In genomic region chr12:98503343-98503592, GRCh38 we compare ENCODE assay signal across 1 cellular context.
TF ChIP-seq lines count a peak whose summit lies in the region.

No MANE protein-coding gene starts in this region.

TF ChIP-seq in K562, 482 proteins besides CTCF, POLR2A, EP300 and RAD21 (continued from another document and continues in another):
- TF ChIP-seq FOXP1 (CRISPR knock-in tag; IDR thresholded peaks at IDR 0.05) (no peak), FIP1L1 (IDR thresholded peaks at IDR 0.05; ENCODE audit: low read depth, low read length, poor library complexity, severe bottlenecking) (no peak), ZBTB7A (IDR thresholded peaks at IDR 0.05; ENCODE audit: borderline replicate concordance, control insufficient read depth, low read depth, low read length) (no peak), SMAD1 (IDR thresholded peaks at IDR 0.05; ENCODE audit: low read depth, low read length, partially characterized antibody) (no peak), PHTF2 (CRISPR knock-in tag; IDR thresholded peaks at IDR 0.05) (0 out of 2 replicates have a peak, but pooled peaks have one; percentile 13), FOXA1 (IDR thresholded peaks at IDR 0.05; ENCODE audit: borderline replicate concordance) (no peak), ADNP (tag; IDR thresholded peaks at IDR 0.05) (no peak), ZNF717 (CRISPR knock-in tag; IDR thresholded peaks at IDR 0.05) (no peak), ZBED1 (IDR thresholded peaks at IDR 0.05) (no peak), RB1 (IDR thresholded peaks at IDR 0.05; ENCODE audit: low read depth) (peak; percentile 55), ZNF140 (CRISPR knock-in tag; IDR thresholded peaks at IDR 0.05) (no peak), MEF2D (tag; conservative IDR thresholded peaks at IDR 0.05; ENCODE audit: low read depth) (0 out of 2 replicates have a peak, but pooled peaks have one; percentile 7), SIN3A (IDR thresholded peaks at IDR 0.05; ENCODE audit: borderline replicate concordance in 2 of 2, control insufficient read depth in 1 of 2, low read depth in 2 of 2, low read length in 2 of 2) (peak in 1 of 2 experiments; percentile 31; a peak in 1 of 4 replicates), RNF219 (CRISPR knock-in tag; IDR thresholded peaks at IDR 0.05) (no peak), MECOM (CRISPR knock-in tag; IDR thresholded peaks at IDR 0.05) (no peak), ZNF695 (CRISPR knock-in tag; IDR thresholded peaks at IDR 0.05) (no peak), OTX1 (CRISPR knock-in tag; IDR thresholded peaks at IDR 0.05) (no peak), CHD1 (IDR thresholded peaks at IDR 0.05; ENCODE audit: low read length) (no peak), RBM15 (IDR thresholded peaks at IDR 0.05; ENCODE audit: insufficient read depth, low read length) (no peak), ZNF232 (CRISPR knock-in tag; IDR thresholded peaks at IDR 0.05) (no peak), ZNF766 (CRISPR knock-in tag; conservative IDR thresholded peaks at IDR 0.05) (no peak), ZNF347 (CRISPR knock-in tag; IDR thresholded peaks at IDR 0.05; ENCODE audit: low read depth) (no peak), NFATC3 (IDR thresholded peaks at IDR 0.05) (no peak), HDAC2 (IDR thresholded peaks at IDR 0.05) (no peak), TCF3 (CRISPR knock-in tag; IDR thresholded peaks at IDR 0.05) (no peak), ARID2 (IDR thresholded peaks at IDR 0.05) (no peak), STAT5B (CRISPR knock-in tag; IDR thresholded peaks at IDR 0.05) (no peak), ILF3 (IDR thresholded peaks at IDR 0.05; ENCODE audit: borderline replicate concordance) (0 out of 2 replicates have a peak, but pooled peaks have one; percentile 51), JUND (IDR thresholded peaks at IDR 0.05; ENCODE audit: borderline replicate concordance, low read depth, low read length) (0 out of 2 replicates have a peak, but pooled peaks have one; percentile 15), JUND (tag; IDR thresholded peaks at IDR 0.05; ENCODE audit: borderline replicate concordance, low read depth, low read length) (no peak), WHSC1 (IDR thresholded peaks at IDR 0.05; ENCODE audit: low read length) (no peak), MXI1 (IDR thresholded peaks at IDR 0.05; ENCODE audit: low read depth, low read length) (no peak), MYNN (IDR thresholded peaks at IDR 0.05) (0 out of 2 replicates have a peak, but pooled peaks have one; percentile 43), MYNN (CRISPR knock-in tag; IDR thresholded peaks at IDR 0.05) (no peak), TGIF2 (CRISPR knock-in tag; IDR thresholded peaks at IDR 0.05) (no peak), FOXM1 (IDR thresholded peaks at IDR 0.05; ENCODE audit: low read depth) (no peak), FOXM1 (CRISPR knock-in tag; IDR thresholded peaks at IDR 0.05; ENCODE audit: low read depth) (no peak), ZBTB34 (CRISPR knock-in tag; IDR thresholded peaks at IDR 0.05) (no peak), HNRNPLL (IDR thresholded peaks at IDR 0.05; ENCODE audit: low read depth, low read length, poor library complexity, severe bottlenecking) (peak; percentile 42), SUPT5H (IDR thresholded peaks at IDR 0.05) (no peak), ZKSCAN3 (CRISPR knock-in tag; IDR thresholded peaks at IDR 0.05) (no peak), THAP12 (CRISPR knock-in tag; IDR thresholded peaks at IDR 0.05) (no peak), DACH1 (IDR thresholded peaks at IDR 0.05; ENCODE audit: partially characterized antibody) (no peak), ZNF589 (CRISPR knock-in tag; IDR thresholded peaks at IDR 0.05; ENCODE audit: low read depth) (no peak), ELF2 (CRISPR knock-in tag; IDR thresholded peaks at IDR 0.05) (no peak), CHCHD3 (CRISPR knock-in tag; IDR thresholded peaks at IDR 0.05) (no peak), STAG1 (CRISPR knock-in tag; IDR thresholded peaks at IDR 0.05; ENCODE audit: borderline replicate concordance) (no peak)
- TF ChIP-seq, protein P1, sequence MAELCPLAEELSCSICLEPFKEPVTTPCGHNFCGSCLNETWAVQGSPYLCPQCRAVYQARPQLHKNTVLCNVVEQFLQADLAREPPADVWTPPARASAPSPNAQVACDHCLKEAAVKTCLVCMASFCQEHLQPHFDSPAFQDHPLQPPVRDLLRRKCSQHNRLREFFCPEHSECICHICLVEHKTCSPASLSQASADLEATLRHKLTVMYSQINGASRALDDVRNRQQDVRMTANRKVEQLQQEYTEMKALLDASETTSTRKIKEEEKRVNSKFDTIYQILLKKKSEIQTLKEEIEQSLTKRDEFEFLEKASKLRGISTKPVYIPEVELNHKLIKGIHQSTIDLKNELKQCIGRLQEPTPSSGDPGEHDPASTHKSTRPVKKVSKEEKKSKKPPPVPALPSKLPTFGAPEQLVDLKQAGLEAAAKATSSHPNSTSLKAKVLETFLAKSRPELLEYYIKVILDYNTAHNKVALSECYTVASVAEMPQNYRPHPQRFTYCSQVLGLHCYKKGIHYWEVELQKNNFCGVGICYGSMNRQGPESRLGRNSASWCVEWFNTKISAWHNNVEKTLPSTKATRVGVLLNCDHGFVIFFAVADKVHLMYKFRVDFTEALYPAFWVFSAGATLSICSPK (IDR thresholded peaks at IDR 0.05; ENCODE audit: borderline replicate concordance), result no peak
- TF ChIP-seq, protein P2, sequence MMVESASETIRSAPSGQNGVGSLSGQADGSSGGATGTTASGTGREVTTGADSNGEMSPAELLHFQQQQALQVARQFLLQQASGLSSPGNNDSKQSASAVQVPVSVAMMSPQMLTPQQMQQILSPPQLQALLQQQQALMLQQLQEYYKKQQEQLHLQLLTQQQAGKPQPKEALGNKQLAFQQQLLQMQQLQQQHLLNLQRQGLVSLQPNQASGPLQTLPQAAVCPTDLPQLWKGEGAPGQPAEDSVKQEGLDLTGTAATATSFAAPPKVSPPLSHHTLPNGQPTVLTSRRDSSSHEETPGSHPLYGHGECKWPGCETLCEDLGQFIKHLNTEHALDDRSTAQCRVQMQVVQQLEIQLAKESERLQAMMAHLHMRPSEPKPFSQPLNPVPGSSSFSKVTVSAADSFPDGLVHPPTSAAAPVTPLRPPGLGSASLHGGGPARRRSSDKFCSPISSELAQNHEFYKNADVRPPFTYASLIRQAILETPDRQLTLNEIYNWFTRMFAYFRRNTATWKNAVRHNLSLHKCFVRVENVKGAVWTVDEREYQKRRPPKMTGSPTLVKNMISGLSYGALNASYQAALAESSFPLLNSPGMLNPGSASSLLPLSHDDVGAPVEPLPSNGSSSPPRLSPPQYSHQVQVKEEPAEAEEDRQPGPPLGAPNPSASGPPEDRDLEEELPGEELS (CRISPR knock-in tag; IDR thresholded peaks at IDR 0.05; ENCODE audit: borderline replicate concordance), result 0 out of 2 replicates have a peak, but pooled peaks have one; percentile 39
- TF ChIP-seq, protein P3, sequence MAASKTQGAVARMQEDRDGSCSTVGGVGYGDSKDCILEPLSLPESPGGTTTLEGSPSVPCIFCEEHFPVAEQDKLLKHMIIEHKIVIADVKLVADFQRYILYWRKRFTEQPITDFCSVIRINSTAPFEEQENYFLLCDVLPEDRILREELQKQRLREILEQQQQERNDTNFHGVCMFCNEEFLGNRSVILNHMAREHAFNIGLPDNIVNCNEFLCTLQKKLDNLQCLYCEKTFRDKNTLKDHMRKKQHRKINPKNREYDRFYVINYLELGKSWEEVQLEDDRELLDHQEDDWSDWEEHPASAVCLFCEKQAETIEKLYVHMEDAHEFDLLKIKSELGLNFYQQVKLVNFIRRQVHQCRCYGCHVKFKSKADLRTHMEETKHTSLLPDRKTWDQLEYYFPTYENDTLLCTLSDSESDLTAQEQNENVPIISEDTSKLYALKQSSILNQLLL (CRISPR knock-in tag; IDR thresholded peaks at IDR 0.05; ENCODE audit: borderline replicate concordance), result no peak
- TF ChIP-seq, protein P4, sequence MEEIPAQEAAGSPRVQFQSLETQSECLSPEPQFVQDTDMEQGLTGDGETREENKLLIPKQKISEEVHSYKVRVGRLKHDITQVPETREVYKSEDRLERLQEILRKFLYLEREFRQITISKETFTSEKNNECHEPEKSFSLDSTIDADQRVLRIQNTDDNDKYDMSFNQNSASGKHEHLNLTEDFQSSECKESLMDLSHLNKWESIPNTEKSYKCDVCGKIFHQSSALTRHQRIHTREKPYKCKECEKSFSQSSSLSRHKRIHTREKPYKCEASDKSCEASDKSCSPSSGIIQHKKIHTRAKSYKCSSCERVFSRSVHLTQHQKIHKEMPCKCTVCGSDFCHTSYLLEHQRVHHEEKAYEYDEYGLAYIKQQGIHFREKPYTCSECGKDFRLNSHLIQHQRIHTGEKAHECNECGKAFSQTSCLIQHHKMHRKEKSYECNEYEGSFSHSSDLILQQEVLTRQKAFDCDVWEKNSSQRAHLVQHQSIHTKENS (CRISPR knock-in tag; IDR thresholded peaks at IDR 0.05), result no peak
- TF ChIP-seq, protein P5, sequence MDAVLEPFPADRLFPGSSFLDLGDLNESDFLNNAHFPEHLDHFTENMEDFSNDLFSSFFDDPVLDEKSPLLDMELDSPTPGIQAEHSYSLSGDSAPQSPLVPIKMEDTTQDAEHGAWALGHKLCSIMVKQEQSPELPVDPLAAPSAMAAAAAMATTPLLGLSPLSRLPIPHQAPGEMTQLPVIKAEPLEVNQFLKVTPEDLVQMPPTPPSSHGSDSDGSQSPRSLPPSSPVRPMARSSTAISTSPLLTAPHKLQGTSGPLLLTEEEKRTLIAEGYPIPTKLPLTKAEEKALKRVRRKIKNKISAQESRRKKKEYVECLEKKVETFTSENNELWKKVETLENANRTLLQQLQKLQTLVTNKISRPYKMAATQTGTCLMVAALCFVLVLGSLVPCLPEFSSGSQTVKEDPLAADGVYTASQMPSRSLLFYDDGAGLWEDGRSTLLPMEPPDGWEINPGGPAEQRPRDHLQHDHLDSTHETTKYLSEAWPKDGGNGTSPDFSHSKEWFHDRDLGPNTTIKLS (IDR thresholded peaks at IDR 0.05; ENCODE audit: borderline replicate concordance, low read depth), result peak; percentile 24; the same call in 1 of the 2 replicates
- TF ChIP-seq, protein P6, sequence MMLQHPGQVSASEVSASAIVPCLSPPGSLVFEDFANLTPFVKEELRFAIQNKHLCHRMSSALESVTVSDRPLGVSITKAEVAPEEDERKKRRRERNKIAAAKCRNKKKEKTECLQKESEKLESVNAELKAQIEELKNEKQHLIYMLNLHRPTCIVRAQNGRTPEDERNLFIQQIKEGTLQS (IDR thresholded peaks at IDR 0.05), result no peak
- TF ChIP-seq, protein P6 (CRISPR knock-in tag; conservative IDR thresholded peaks at IDR 0.05), result no peak
- TF ChIP-seq, protein P7, sequence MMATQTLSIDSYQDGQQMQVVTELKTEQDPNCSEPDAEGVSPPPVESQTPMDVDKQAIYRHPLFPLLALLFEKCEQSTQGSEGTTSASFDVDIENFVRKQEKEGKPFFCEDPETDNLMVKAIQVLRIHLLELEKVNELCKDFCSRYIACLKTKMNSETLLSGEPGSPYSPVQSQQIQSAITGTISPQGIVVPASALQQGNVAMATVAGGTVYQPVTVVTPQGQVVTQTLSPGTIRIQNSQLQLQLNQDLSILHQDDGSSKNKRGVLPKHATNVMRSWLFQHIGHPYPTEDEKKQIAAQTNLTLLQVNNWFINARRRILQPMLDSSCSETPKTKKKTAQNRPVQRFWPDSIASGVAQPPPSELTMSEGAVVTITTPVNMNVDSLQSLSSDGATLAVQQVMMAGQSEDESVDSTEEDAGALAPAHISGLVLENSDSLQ (IDR thresholded peaks at IDR 0.05), result peak; percentile 72
- TF ChIP-seq, protein P8, sequence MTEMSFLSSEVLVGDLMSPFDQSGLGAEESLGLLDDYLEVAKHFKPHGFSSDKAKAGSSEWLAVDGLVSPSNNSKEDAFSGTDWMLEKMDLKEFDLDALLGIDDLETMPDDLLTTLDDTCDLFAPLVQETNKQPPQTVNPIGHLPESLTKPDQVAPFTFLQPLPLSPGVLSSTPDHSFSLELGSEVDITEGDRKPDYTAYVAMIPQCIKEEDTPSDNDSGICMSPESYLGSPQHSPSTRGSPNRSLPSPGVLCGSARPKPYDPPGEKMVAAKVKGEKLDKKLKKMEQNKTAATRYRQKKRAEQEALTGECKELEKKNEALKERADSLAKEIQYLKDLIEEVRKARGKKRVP (CRISPR knock-in tag; IDR thresholded peaks at IDR 0.05), result no peak
